2 cellular contexts compared by ENCODE assay signal in the genomic region with DNA sequence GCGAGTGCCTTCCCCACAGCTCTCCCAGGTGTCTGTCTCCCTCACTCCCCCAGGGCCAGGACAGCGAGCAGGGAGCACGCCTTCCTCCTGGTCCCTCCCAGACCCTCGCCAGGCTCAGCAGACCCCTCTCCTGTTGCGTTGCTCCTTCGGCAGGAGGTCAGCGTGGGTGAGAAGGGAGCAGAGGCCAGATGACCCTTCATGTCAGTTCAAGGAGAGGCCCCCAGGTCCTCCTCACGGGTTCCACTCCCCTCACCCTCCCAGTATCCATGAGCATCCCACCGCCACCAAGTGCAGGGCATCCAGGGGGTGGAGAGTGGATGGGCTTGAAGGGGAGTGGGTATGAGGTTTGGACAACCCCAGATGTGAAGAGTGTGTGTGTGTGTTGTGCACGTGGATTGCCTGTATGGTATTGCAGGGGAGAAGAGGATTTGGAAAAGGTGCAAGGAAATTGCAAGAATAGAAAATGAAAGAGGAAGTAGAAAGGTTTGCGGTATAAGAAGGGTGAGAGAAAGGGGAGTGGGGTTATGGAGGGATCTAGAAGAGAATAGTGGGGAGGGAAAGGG.
TF ChIP-seq lines count a peak whose summit lies in the region.

No MANE protein-coding gene starts in this region.

TF ChIP-seq in WTC11, 78 proteins besides CTCF, POLR2A, EP300 and RAD21:
- TF ChIP-seq ETV6 (CRISPR knock-in tag; IDR thresholded peaks at IDR 0.05) (no peak), TEAD1 (CRISPR knock-in tag; IDR thresholded peaks at IDR 0.05) (no peak), TP53 (CRISPR knock-in tag; IDR thresholded peaks at IDR 0.05) (no peak), SP1 (CRISPR knock-in tag; conservative IDR thresholded peaks at IDR 0.05) (no peak), ATF3 (CRISPR knock-in tag; conservative IDR thresholded peaks at IDR 0.05) (no peak), IRF1 (CRISPR knock-in tag; IDR thresholded peaks at IDR 0.05) (no peak), ESRRA (CRISPR knock-in tag; IDR thresholded peaks at IDR 0.05; ENCODE audit: borderline replicate concordance) (no peak), ZNF121 (CRISPR knock-in tag; IDR thresholded peaks at IDR 0.05) (no peak), OVOL2 (CRISPR knock-in tag; IDR thresholded peaks at IDR 0.05; ENCODE audit: borderline replicate concordance) (no peak), JAZF1 (CRISPR knock-in tag; IDR thresholded peaks at IDR 0.05) (no peak), RELA (CRISPR knock-in tag; IDR thresholded peaks at IDR 0.05; ENCODE audit: borderline replicate concordance) (no peak), SMAD4 (CRISPR knock-in tag; IDR thresholded peaks at IDR 0.05) (no peak)
- TF ChIP-seq, protein P1, sequence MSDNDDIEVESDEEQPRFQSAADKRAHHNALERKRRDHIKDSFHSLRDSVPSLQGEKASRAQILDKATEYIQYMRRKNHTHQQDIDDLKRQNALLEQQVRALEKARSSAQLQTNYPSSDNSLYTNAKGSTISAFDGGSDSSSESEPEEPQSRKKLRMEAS (CRISPR knock-in tag; IDR thresholded peaks at IDR 0.05): no peak
- TF ChIP-seq, protein P2, sequence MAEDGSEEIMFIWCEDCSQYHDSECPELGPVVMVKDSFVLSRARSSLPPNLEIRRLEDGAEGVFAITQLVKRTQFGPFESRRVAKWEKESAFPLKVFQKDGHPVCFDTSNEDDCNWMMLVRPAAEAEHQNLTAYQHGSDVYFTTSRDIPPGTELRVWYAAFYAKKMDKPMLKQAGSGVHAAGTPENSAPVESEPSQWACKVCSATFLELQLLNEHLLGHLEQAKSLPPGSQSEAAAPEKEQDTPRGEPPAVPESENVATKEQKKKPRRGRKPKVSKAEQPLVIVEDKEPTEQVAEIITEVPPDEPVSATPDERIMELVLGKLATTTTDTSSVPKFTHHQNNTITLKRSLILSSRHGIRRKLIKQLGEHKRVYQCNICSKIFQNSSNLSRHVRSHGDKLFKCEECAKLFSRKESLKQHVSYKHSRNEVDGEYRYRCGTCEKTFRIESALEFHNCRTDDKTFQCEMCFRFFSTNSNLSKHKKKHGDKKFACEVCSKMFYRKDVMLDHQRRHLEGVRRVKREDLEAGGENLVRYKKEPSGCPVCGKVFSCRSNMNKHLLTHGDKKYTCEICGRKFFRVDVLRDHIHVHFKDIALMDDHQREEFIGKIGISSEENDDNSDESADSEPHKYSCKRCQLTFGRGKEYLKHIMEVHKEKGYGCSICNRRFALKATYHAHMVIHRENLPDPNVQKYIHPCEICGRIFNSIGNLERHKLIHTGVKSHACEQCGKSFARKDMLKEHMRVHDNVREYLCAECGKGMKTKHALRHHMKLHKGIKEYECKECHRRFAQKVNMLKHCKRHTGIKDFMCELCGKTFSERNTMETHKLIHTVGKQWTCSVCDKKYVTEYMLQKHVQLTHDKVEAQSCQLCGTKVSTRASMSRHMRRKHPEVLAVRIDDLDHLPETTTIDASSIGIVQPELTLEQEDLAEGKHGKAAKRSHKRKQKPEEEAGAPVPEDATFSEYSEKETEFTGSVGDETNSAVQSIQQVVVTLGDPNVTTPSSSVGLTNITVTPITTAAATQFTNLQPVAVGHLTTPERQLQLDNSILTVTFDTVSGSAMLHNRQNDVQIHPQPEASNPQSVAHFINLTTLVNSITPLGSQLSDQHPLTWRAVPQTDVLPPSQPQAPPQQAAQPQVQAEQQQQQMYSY (CRISPR knock-in tag; IDR thresholded peaks at IDR 0.05): no peak
- TF ChIP-seq, protein P3, sequence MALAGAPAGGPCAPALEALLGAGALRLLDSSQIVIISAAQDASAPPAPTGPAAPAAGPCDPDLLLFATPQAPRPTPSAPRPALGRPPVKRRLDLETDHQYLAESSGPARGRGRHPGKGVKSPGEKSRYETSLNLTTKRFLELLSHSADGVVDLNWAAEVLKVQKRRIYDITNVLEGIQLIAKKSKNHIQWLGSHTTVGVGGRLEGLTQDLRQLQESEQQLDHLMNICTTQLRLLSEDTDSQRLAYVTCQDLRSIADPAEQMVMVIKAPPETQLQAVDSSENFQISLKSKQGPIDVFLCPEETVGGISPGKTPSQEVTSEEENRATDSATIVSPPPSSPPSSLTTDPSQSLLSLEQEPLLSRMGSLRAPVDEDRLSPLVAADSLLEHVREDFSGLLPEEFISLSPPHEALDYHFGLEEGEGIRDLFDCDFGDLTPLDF (CRISPR knock-in tag; IDR thresholded peaks at IDR 0.05): no peak
- TF ChIP-seq, protein P4, sequence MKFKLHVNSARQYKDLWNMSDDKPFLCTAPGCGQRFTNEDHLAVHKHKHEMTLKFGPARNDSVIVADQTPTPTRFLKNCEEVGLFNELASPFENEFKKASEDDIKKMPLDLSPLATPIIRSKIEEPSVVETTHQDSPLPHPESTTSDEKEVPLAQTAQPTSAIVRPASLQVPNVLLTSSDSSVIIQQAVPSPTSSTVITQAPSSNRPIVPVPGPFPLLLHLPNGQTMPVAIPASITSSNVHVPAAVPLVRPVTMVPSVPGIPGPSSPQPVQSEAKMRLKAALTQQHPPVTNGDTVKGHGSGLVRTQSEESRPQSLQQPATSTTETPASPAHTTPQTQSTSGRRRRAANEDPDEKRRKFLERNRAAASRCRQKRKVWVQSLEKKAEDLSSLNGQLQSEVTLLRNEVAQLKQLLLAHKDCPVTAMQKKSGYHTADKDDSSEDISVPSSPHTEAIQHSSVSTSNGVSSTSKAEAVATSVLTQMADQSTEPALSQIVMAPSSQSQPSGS (CRISPR knock-in tag; IDR thresholded peaks at IDR 0.05; ENCODE audit: borderline replicate concordance, low read depth): no peak

TF ChIP-seq in HepG2, 621 proteins besides CTCF, POLR2A, EP300 and RAD21:
- TF ChIP-seq AKNA (CRISPR knock-in tag; IDR thresholded peaks at IDR 0.05; ENCODE audit: borderline replicate concordance) (no peak), ZNF383 (CRISPR knock-in tag; IDR thresholded peaks at IDR 0.05; ENCODE audit: borderline replicate concordance) (no peak), DDIT3 (CRISPR knock-in tag; IDR thresholded peaks at IDR 0.05) (no peak), ZFYVE20 (CRISPR knock-in tag; IDR thresholded peaks at IDR 0.05; ENCODE audit: borderline replicate concordance, low read depth) (no peak), TGIF2 (CRISPR knock-in tag; IDR thresholded peaks at IDR 0.05) (no peak), ZNF709 (CRISPR knock-in tag; IDR thresholded peaks at IDR 0.05) (no peak), ZNF687 (CRISPR knock-in tag; IDR thresholded peaks at IDR 0.05) (no peak), SNRNP70 (IDR thresholded peaks at IDR 0.05; ENCODE audit: low read depth, low read length) (no peak), HDAC6 (IDR thresholded peaks at IDR 0.05; ENCODE audit: low read depth, low read length) (no peak), RFX5 (IDR thresholded peaks at IDR 0.05; ENCODE audit: low read depth, low read length) (no peak), CBFB (CRISPR knock-in tag; IDR thresholded peaks at IDR 0.05) (no peak), ZNF260 (CRISPR knock-in tag; IDR thresholded peaks at IDR 0.05; ENCODE audit: borderline replicate concordance, low read depth) (no peak)
- TF ChIP-seq, protein P5, sequence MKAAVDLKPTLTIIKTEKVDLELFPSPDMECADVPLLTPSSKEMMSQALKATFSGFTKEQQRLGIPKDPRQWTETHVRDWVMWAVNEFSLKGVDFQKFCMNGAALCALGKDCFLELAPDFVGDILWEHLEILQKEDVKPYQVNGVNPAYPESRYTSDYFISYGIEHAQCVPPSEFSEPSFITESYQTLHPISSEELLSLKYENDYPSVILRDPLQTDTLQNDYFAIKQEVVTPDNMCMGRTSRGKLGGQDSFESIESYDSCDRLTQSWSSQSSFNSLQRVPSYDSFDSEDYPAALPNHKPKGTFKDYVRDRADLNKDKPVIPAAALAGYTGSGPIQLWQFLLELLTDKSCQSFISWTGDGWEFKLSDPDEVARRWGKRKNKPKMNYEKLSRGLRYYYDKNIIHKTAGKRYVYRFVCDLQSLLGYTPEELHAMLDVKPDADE (CRISPR knock-in tag; IDR thresholded peaks at IDR 0.05): no peak
TF ChIP-seq in HepG2: peak in this region for 0.
